Comparison of ENCODE assay signal across 20 cellular contexts in the genomic region with DNA sequence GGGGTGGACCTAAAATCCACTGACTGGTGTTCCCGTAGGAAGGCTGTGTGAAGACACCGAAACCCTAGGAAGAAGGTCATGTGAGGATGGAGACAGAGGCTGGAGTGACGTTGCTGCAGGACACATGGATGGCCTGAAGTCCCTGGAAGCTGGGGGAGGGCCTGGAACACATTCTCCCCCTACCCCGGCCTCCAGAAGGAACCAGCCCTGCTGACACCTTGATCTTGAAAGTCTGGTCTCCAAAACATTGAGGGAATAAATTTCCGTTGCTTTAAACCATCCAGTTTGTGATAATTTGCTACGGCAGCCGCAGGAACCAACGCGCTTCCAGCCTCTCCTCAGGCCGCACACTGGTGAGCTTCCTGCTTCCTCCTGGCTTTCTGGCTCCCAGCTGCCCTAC.
"Had no signal": no experiment of that assay in that cellular context is flagged by ENCODE, and none has a peak within 500 bp of the region (broad histone marks: within the 10 kb centered on the region; RNA-seq: fewer than 3 reads in every experiment).

No MANE protein-coding gene starts in this region.

- H3K4me1 Mint-ChIP-seq: mesothelial cell of epicardium; naive thymus-derived CD4-positive, alpha-beta T cell; nephron progenitor cell; stimulated activated naive B cell treated with anti-CD40 and anti-IgM and Interleukin-4, amounts not matched to agents 10 μg/mL and 1 μg/mL and 100 μg/mL, for 72 hours had no signal

- H3K36me3 ChIP-seq: gastrocnemius medialis, pancreas, right lobe of liver, thoracic aorta, transverse colon had no signal

- ATAC-seq: gastrocnemius medialis; naive thymus-derived CD4-positive, alpha-beta T cell; pancreas; right lobe of liver; stimulated activated naive B cell treated with anti-CD40 and anti-IgM and Interleukin-4, amounts not matched to agents 10 μg/mL and 1 μg/mL and 100 μg/mL, for 72 hours had no signal

- H3K9me3 ChIP-seq: gastrocnemius medialis, pancreas, right lobe of liver, thoracic aorta, transverse colon had no signal

- H3K36me3 Mint-ChIP-seq: mesothelial cell of epicardium; naive thymus-derived CD4-positive, alpha-beta T cell; stimulated activated naive B cell treated with anti-CD40 and anti-IgM and Interleukin-4, amounts not matched to agents 10 μg/mL and 1 μg/mL and 100 μg/mL, for 72 hours had no signal

- H3K27me3 ChIP-seq: gastrocnemius medialis, pancreas, right lobe of liver, transverse colon had no signal

- H3K27me3 Mint-ChIP-seq: dendritic cell treated with granulocyte-macrophage colony-stimulating factor and Interleukin-4, amounts not matched to agents 40 ng/mL and 50 ng/mL, for 4 days had no signal

- H3K27ac Mint-ChIP-seq: dendritic cell treated with granulocyte-macrophage colony-stimulating factor and Interleukin-4, amounts not matched to agents 40 ng/mL and 50 ng/mL, for 4 days; mesothelial cell of epicardium; naive thymus-derived CD4-positive, alpha-beta T cell; nephron progenitor cell; stimulated activated naive B cell treated with anti-CD40 and anti-IgM and Interleukin-4, amounts not matched to agents 10 μg/mL and 1 μg/mL and 100 μg/mL, for 72 hours; stimulated activated naive CD8-positive, alpha-beta T cell treated with anti-CD3 and anti-CD28 coated beads, Interleukin-15, Interleukin-2, amounts not matched to agents 100 ng/mL and 50 ng/mL, for 24 hours had no signal

- H3K4me1 ChIP-seq: gastrocnemius medialis, pancreas, right lobe of liver, transverse colon had no signal

- DNase-seq: central memory CD4-positive, alpha-beta T cell; effector memory CD4-positive, alpha-beta T cell; foreskin fibroblast; gastrocnemius medialis; mesenchymal stem cell; naive thymus-derived CD4-positive, alpha-beta T cell; nephron progenitor cell; occipital lobe; pancreas; retina; right lobe of liver; small intestine; stimulated activated CD4-positive, alpha-beta T cell treated with anti-CD3 and anti-CD28 coated beads, Interleukin-15, amount 100 ng/mL, for 24 hours; stimulated activated CD4-positive, alpha-beta T cell treated with anti-CD3 and anti-CD28 coated beads, Interleukin-2, amount 100 ng/mL, for 48 hours; stimulated activated naive B cell treated with anti-CD40 and anti-IgM and Interleukin-4, amounts not matched to agents 10 μg/mL and 1 μg/mL and 100 μg/mL, for 72 hours; transverse colon had no signal

- H3K27ac ChIP-seq: gastrocnemius medialis, pancreas, right lobe of liver, thoracic aorta, transverse colon had no signal

- H3K4me3 Mint-ChIP-seq: dendritic cell treated with granulocyte-macrophage colony-stimulating factor and Interleukin-4, amounts not matched to agents 40 ng/mL and 50 ng/mL, for 4 days; mesothelial cell of epicardium; naive thymus-derived CD4-positive, alpha-beta T cell; nephron progenitor cell; stimulated activated naive B cell treated with anti-CD40 and anti-IgM and Interleukin-4, amounts not matched to agents 10 μg/mL and 1 μg/mL and 100 μg/mL, for 72 hours; stimulated activated naive CD8-positive, alpha-beta T cell treated with anti-CD3 and anti-CD28 coated beads, Interleukin-15, Interleukin-2, amounts not matched to agents 100 ng/mL and 50 ng/mL, for 24 hours had no signal

- H3K9me3 Mint-ChIP-seq: dendritic cell treated with granulocyte-macrophage colony-stimulating factor and Interleukin-4, amounts not matched to agents 40 ng/mL and 50 ng/mL, for 4 days; mesothelial cell of epicardium; nephron progenitor cell; stimulated activated naive B cell treated with anti-CD40 and anti-IgM and Interleukin-4, amounts not matched to agents 10 μg/mL and 1 μg/mL and 100 μg/mL, for 72 hours; stimulated activated naive CD8-positive, alpha-beta T cell treated with anti-CD3 and anti-CD28 coated beads, Interleukin-15, Interleukin-2, amounts not matched to agents 100 ng/mL and 50 ng/mL, for 24 hours had no signal

- H3K4me3 ChIP-seq: gastrocnemius medialis, pancreas, right lobe of liver, thoracic aorta, transverse colon had no signal
